In the genomic region with DNA sequence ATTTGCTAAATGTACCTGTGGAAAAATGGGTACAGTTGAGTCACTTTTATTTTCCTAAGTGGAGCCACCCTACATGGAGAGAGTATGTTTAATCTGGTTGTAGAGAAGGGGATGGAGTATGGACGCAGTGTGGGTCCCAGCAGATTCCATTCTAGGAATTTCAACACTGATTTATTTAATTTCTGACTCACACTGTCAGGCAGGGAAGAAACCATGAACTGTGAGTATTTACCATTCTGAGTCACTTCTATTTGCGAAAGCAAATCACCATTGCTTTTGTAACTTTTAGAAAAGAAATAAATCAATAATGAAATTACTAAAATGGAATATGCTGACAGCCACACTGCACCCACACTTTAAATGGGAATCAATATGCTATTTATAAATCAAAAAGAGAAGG, we compare ENCODE assay signal across 2 cellular contexts.
A peak's percentile ranks its signal among the peaks of the same experiment; 100 is the strongest.
TF ChIP-seq lines count a peak whose summit lies in the region.

No MANE protein-coding gene starts in this region.

TF ChIP-seq in IMR-90, 13 proteins besides CTCF, POLR2A, EP300 and RAD21:
- TF ChIP-seq RFX5 (IDR thresholded peaks at IDR 0.05; ENCODE audit: low read depth, low read length) (no peak), MXI1 (IDR thresholded peaks at IDR 0.05; ENCODE audit: borderline replicate concordance, low read depth, low read length) (no peak), MAFK (IDR thresholded peaks at IDR 0.05; ENCODE audit: low read depth, low read length) (no peak), CEBPB (IDR thresholded peaks at IDR 0.05; ENCODE audit: low read depth, low read length) (no peak), FOS (IDR thresholded peaks at IDR 0.05; ENCODE audit: low read depth, low read length) (peak; percentile 27; the same call in 1 of the 2 replicates), BHLHE40 (IDR thresholded peaks at IDR 0.05; ENCODE audit: low read depth, low read length) (no peak), SMC3 (IDR thresholded peaks at IDR 0.05; ENCODE audit: low read depth, low read length) (no peak)
- TF ChIP-seq, protein P1, sequence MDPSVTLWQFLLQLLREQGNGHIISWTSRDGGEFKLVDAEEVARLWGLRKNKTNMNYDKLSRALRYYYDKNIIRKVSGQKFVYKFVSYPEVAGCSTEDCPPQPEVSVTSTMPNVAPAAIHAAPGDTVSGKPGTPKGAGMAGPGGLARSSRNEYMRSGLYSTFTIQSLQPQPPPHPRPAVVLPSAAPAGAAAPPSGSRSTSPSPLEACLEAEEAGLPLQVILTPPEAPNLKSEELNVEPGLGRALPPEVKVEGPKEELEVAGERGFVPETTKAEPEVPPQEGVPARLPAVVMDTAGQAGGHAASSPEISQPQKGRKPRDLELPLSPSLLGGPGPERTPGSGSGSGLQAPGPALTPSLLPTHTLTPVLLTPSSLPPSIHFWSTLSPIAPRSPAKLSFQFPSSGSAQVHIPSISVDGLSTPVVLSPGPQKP (IDR thresholded peaks at IDR 0.05; ENCODE audit: borderline replicate concordance, low read depth, low read length), result no peak

TF ChIP-seq in liver, 16 proteins besides CTCF, POLR2A, EP300 and RAD21:
- peak; percentile 51 to 54 for TF ChIP-seq HNF4A (conservative IDR thresholded peaks at IDR 0.05)
- TF ChIP-seq YY1 (IDR thresholded peaks at IDR 0.05), result peak; percentile 48
- TF ChIP-seq FOXA2 (IDR thresholded peaks at IDR 0.05), result peak; percentile 40
- TF ChIP-seq, protein P2, sequence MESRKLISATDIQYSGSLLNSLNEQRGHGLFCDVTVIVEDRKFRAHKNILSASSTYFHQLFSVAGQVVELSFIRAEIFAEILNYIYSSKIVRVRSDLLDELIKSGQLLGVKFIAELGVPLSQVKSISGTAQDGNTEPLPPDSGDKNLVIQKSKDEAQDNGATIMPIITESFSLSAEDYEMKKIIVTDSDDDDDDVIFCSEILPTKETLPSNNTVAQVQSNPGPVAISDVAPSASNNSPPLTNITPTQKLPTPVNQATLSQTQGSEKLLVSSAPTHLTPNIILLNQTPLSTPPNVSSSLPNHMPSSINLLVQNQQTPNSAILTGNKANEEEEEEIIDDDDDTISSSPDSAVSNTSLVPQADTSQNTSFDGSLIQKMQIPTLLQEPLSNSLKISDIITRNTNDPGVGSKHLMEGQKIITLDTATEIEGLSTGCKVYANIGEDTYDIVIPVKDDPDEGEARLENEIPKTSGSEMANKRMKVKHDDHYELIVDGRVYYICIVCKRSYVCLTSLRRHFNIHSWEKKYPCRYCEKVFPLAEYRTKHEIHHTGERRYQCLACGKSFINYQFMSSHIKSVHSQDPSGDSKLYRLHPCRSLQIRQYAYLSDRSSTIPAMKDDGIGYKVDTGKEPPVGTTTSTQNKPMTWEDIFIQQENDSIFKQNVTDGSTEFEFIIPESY (IDR thresholded peaks at IDR 0.05), result no peak
- no peak for TF ChIP-seq FOXA1 (IDR thresholded peaks at IDR 0.05)
- TF ChIP-seq, protein P3, sequence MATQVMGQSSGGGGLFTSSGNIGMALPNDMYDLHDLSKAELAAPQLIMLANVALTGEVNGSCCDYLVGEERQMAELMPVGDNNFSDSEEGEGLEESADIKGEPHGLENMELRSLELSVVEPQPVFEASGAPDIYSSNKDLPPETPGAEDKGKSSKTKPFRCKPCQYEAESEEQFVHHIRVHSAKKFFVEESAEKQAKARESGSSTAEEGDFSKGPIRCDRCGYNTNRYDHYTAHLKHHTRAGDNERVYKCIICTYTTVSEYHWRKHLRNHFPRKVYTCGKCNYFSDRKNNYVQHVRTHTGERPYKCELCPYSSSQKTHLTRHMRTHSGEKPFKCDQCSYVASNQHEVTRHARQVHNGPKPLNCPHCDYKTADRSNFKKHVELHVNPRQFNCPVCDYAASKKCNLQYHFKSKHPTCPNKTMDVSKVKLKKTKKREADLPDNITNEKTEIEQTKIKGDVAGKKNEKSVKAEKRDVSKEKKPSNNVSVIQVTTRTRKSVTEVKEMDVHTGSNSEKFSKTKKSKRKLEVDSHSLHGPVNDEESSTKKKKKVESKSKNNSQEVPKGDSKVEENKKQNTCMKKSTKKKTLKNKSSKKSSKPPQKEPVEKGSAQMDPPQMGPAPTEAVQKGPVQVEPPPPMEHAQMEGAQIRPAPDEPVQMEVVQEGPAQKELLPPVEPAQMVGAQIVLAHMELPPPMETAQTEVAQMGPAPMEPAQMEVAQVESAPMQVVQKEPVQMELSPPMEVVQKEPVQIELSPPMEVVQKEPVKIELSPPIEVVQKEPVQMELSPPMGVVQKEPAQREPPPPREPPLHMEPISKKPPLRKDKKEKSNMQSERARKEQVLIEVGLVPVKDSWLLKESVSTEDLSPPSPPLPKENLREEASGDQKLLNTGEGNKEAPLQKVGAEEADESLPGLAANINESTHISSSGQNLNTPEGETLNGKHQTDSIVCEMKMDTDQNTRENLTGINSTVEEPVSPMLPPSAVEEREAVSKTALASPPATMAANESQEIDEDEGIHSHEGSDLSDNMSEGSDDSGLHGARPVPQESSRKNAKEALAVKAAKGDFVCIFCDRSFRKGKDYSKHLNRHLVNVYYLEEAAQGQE (IDR thresholded peaks at IDR 0.05), result no peak
- TF ChIP-seq, protein P4, sequence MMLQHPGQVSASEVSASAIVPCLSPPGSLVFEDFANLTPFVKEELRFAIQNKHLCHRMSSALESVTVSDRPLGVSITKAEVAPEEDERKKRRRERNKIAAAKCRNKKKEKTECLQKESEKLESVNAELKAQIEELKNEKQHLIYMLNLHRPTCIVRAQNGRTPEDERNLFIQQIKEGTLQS (IDR thresholded peaks at IDR 0.05), result peak; percentile 85
- TF ChIP-seq RXRA (IDR thresholded peaks at IDR 0.05), result peak in 1 of 2 donors; percentile 37
- TF ChIP-seq JUND (IDR thresholded peaks at IDR 0.05), result peak; percentile 95
